10 cellular contexts compared by ENCODE assay signal in genomic region chr2:68964282-68964681, GRCh38. TPM values are rescaled to one million over a fixed set of nuclear protein-coding genes. Genes with fewer than 3 reads are reported as not detected.
"Had no signal": no experiment of that assay in that cellular context is flagged by ENCODE, and none has a peak within 500 bp of the region (broad histone marks: within the 10 kb centered on the region; RNA-seq: fewer than 3 reads in every experiment).

No MANE protein-coding gene starts in this region.

- H3K27ac ChIP-seq: GM23248, HL-60 had no signal

- H3K9me3 ChIP-seq: HAP-1 had no signal

- ATAC-seq: HCT116 had no signal

- H3K36me3 ChIP-seq: HAP-1 had no signal

- H3K4me3 Mint-ChIP-seq: IgD-negative memory B cell had no signal

- H2AFZ ChIP-seq: GM23248 had no signal

- DNase-seq: GM23248, GOT3, H7, KG1 had no signal

- H3K9ac ChIP-seq: GM23248 had no signal

- H3K27ac Mint-ChIP-seq: IgD-negative memory B cell had no signal

- H3K4me1 ChIP-seq: HAP-1 had no signal

- H3K4me3 ChIP-seq: GM23248, HAP-1 had no signal

RNA-seq across cellular contexts. Expression of gene GKN1, which starts 10.2 kb away (rescaled TPM):
- total RNA-seq: GM23248, H4, H7, HT1080 had no signal
- polyA plus RNA-seq: GM23248, IgD-negative memory B cell had no signal

RNA-seq across cellular contexts. Expression of gene GKN2, which starts 11.6 kb away (rescaled TPM):
- total RNA-seq: GM23248, H4, H7, HT1080 had no signal
- polyA plus RNA-seq: GM23248, IgD-negative memory B cell had no signal

RNA-seq across cellular contexts. Expression of gene ANTXR1, which starts 48.7 kb away (rescaled TPM):
- polyA plus RNA-seq: IgD-negative memory B cell had no signal
